ENCODE assay signal across 2 cellular contexts in the genomic region with DNA sequence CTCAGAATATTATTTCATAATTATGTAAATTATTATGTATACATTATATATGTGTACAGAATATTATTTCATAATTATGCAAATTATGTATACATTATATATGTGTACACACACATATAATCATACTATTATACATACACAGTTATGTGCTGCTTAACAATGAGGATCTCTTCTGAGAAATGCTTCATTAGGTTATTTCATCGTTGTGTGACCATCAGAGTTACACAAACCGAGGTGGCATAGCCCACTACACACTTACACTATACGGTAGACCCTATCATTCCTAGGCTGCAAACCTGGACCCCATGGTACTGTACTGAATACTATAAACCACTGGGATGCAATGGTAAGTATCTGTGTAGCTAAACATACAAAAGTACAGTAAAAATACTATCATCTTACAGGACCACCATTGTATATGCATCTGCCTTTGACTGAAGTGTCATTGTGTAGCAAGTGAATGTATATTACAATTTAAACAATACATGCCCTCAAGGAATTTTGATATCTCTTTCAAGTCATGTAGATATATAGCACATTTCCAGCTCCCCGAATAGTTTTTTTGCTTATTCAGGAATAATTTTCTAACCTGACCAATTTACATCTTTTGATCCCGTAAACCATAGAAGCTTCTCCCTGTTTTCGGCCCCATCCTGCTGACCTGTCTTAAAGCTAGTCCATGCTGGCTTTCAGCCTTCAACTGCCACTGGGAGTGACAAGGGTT.
TF ChIP-seq lines count a peak whose summit lies in the region.

No MANE protein-coding gene starts in this region.

TF ChIP-seq in SK-N-SH, 30 proteins besides CTCF, POLR2A, EP300 and RAD21 (continued from another document):
- TF ChIP-seq IRF3 (IDR thresholded peaks at IDR 0.05; ENCODE audit: low read depth, low read length) (no peak), MAX (IDR thresholded peaks at IDR 0.05; ENCODE audit: low read depth) (no peak), USF1 (IDR thresholded peaks at IDR 0.05; ENCODE audit: borderline replicate concordance, low read depth) (no peak), JUND (IDR thresholded peaks at IDR 0.05) (no peak), MEF2A (IDR thresholded peaks at IDR 0.05; ENCODE audit: borderline replicate concordance, low read depth) (no peak)
TF ChIP-seq in SK-N-SH: peak in this region for 0.

TF ChIP-seq in SK-N-SH treated with all-trans-retinoic acid at 6 μM for 48 hours, 23 proteins besides CTCF, POLR2A, EP300 and RAD21 (continued from another document):
- no peak for TF ChIP-seq RARB (CRISPR knock-in tag; IDR thresholded peaks at IDR 0.05)
